ENCODE assay signal across 24 cellular contexts in genomic region chr19:32206065-32206464, GRCh38.
DNase-seq lines count a peak whose midpoint lies in the region; ATAC-seq, FAIRE-seq and TF ChIP-seq lines count a peak whose summit lies in the region.
"Had no signal": no experiment of that assay in that cellular context is flagged by ENCODE, and none has a peak within 500 bp of the region (broad histone marks: within the 10 kb centered on the region; RNA-seq: fewer than 3 reads in every experiment).

No MANE protein-coding gene starts in this region.

- peaks cover 10% of the 10 kb centered on the region for H3K9me3 ChIP-seq in HEK293 (ENCODE audit: control insufficient read depth, insufficient read depth, low read depth, low read length)
- no peaks in the 10 kb centered on the region for H3K9me3 ChIP-seq in K562 (replicated peaks; ENCODE audit: control insufficient read depth, insufficient read depth, low read depth, low read length)
- H3K9me3 ChIP-seq: HAP-1 had no signal

- H3K27ac ChIP-seq in HEK293 (ENCODE audit: extremely low read depth, low read depth, low read length) (no peak overlapping the region), K562 (ENCODE audit: extremely low read depth, low read depth, low read length) (no peak overlapping the region), mesendoderm (ENCODE audit: low read depth, low read length) (no peak overlapping the region)
- H3K27ac ChIP-seq: HL-60, SK-N-MC had no signal

- ATAC-seq in K562: peak; percentile 53; the same call in 1 of the 3 replicates
- no peak for ATAC-seq in GM19455 (IDR thresholded peaks at IDR 0.05; ENCODE audit: unreplicated experiment)
- ATAC-seq in GM19351 (IDR thresholded peaks at IDR 0.05; ENCODE audit: unreplicated experiment): no peak

- H3K9ac ChIP-seq in K562 (ENCODE audit: insufficient read depth in 1 of 2, low read depth in 2 of 2, low read length in 2 of 2): no peak overlapping the region
- no peak overlapping the region for H3K9ac ChIP-seq in mesendoderm (ENCODE audit: low read length)

- H3K79me1 ChIP-seq in mesendoderm (ENCODE audit: low read length): no peaks in the 10 kb centered on the region

- H2BK15ac ChIP-seq in mesendoderm (replicated peaks; ENCODE audit: low read depth): no peak overlapping the region

- H3K18ac ChIP-seq in mesendoderm (ENCODE audit: low read length): no peak overlapping the region

- H4K20me1 ChIP-seq in K562 (replicated peaks; ENCODE audit: control insufficient read depth, insufficient read depth, low read length): no peaks in the 10 kb centered on the region

- H3K4me2 ChIP-seq in K562 (ENCODE audit: insufficient read depth, low read length) (no peak overlapping the region), mesendoderm (ENCODE audit: low read length) (no peak overlapping the region)

- no peak overlapping the region for H3K23ac ChIP-seq in mesendoderm (ENCODE audit: low read length)

- no peak overlapping the region for H2AFZ ChIP-seq in K562 (ENCODE audit: low read depth, low read length)

- H4K5ac ChIP-seq in mesendoderm (ENCODE audit: low read length): no peak overlapping the region

- H3K9me1 ChIP-seq in K562 (ENCODE audit: control insufficient read depth, insufficient read depth, low read length): peaks cover 4% of the 10 kb centered on the region

- 0% methylated on average over 5 of the region's 5 CpGs for whole genome bisulfite sequencing in K562 (ENCODE audit: insufficient coverage, low coverage, missing lambda C conversion rate)
- WGBS in mesendoderm (ENCODE audit: extremely low coverage, insufficient coverage, low lambda C conversion rate): no CpG with 5 or more reads among the region's 5 CpGs

- no peak overlapping the region for H4K8ac ChIP-seq in mesendoderm (ENCODE audit: low read depth, low read length)

- no peak for TF ChIP-seq EP300 in K562 (IDR thresholded peaks at IDR 0.05; ENCODE audit: low read length)

- H3K36me3 ChIP-seq in HEK293 (ENCODE audit: control insufficient read depth in 2 of 2, insufficient read depth in 1 of 2, low read length in 2 of 2): peaks cover 0 to 3% of the 10 kb centered on the region in 2 experiments; a peak in 1 of 3 replicates
- no peaks in the 10 kb centered on the region for H3K36me3 ChIP-seq in K562 (ENCODE audit: control insufficient read depth, insufficient read depth, low read length)
- no peaks in the 10 kb centered on the region for H3K36me3 ChIP-seq in mesendoderm (ENCODE audit: control insufficient read depth, insufficient read depth, low read length)
- H3K36me3 ChIP-seq: HAP-1 had no signal

- TF ChIP-seq CTCF in HEK293 (tag by site-specific recombination; IDR thresholded peaks at IDR 0.05) (peak; percentile 32), K562 (IDR thresholded peaks at IDR 0.05 in 2 of 3, conservative IDR thresholded peaks at IDR 0.05 in 1 of 3; ENCODE audit: insufficient read depth in 2 of 3, low read depth in 1 of 3, low read length in 3 of 3) (peak in 1 of 3 experiments; percentile 9; a peak in 1 of 6 replicates)

- TF ChIP-seq POLR2A in K562 (conservative IDR thresholded peaks at IDR 0.05): no peak

- no peak for FAIRE-seq in K562 (lab: Jason Lieb, UNC)
- FAIRE-seq: D721Med, GM19239 had no signal

- no peaks in the 10 kb centered on the region; a peak in 1 of 5 replicates for H3K27me3 ChIP-seq in K562 (ENCODE audit: control insufficient read depth in 2 of 2, insufficient read depth in 2 of 2, low read length in 2 of 2)
- no peaks in the 10 kb centered on the region for H3K27me3 ChIP-seq in mesendoderm (ENCODE audit: insufficient read depth, low read length, poor library complexity)

- H2BK120ac ChIP-seq in mesendoderm (ENCODE audit: low read depth, low read length): no peak overlapping the region

- DNase-seq in K562 (ENCODE audit: extremely low read depth in 1 of 4, low spot score in 3 of 4) (no peak), mesendoderm (peak; percentile 6), NCI-H2196 (lab: John Stamatoyannopoulos, UW; ENCODE audit: unreplicated experiment) (no peak), HT-29 (ENCODE audit: low spot score) (no peak)
- DNase-seq: DMS53, EL, GF-D8, IMR-90, NCI-H1694, NCI-H2081 treated with DMSO at 0.1 percent for 48 hours, NCI-H2171 treated with DMSO at 0.1 percent for 48 hours, NCI-H446, NCI-H526, OCI-M1, RPMI8226, SHP77 had no signal

- in situ Hi-C loops in K562 (cut with MboI): no loop called here

- CTCF ChIA-PET in HEK293 (lab: Yijun Ruan, JAX) (interaction anchor here (0.6 to 2.4 kb wide), 3 partner anchors 19 to 331 kb away, joined by 3 to 12 read pairs (median 3); no protein-coding TSS in a partner anchor), K562 (lab: Yijun Ruan, JAX; ENCODE audit: low intra/inter-chr PET ratio) (no interaction called here)

- no peak overlapping the region for H2AK5ac ChIP-seq in mesendoderm (ENCODE audit: low read length)

- no peak overlapping the region for H3K56ac ChIP-seq in mesendoderm (ENCODE audit: low read length)

- BruUV-seq in K562 (replicated peaks; lab: Mats Ljungman, UMichigan): no TSS peak

- TF ChIP-seq RAD21 in K562 (CRISPR knock-in tag; conservative IDR thresholded peaks at IDR 0.05 in 1 of 2, IDR thresholded peaks at IDR 0.05 in 1 of 2): no peak

- POLR2A ChIA-PET in HEK293 (lab: Yijun Ruan, JAX): no interaction called here
- POLR2A ChIA-PET in K562 (lab: Yijun Ruan, JAX): no interaction called here

- H3K4me1 ChIP-seq in HEK293 (ENCODE audit: control insufficient read depth, insufficient read depth, low read length) (no peaks in the 10 kb centered on the region), K562 (replicated peaks in 1 of 2; ENCODE audit: control insufficient read depth in 2 of 2, insufficient read depth in 2 of 2, low read length in 2 of 2) (no peaks in the 10 kb centered on the region), mesendoderm (ENCODE audit: control insufficient read depth, low read depth, low read length) (no peaks in the 10 kb centered on the region)
- H3K4me1 ChIP-seq: HAP-1 had no signal

- H2BK5ac ChIP-seq in mesendoderm (ENCODE audit: low read length): no peak overlapping the region

- H3K79me2 ChIP-seq in K562 (ENCODE audit: control insufficient read depth, insufficient read depth, low read length): no peaks in the 10 kb centered on the region
- H3K79me2 ChIP-seq in mesendoderm (ENCODE audit: control insufficient read depth, insufficient read depth, low read length): no peaks in the 10 kb centered on the region

- no peak overlapping the region for H3K4ac ChIP-seq in mesendoderm (ENCODE audit: low read depth, low read length)

- H3K4me3 ChIP-seq in HEK293 (ENCODE audit: low read depth, low read length) (no peak overlapping the region), K562 (no peak overlapping the region), mesendoderm (ENCODE audit: low read length) (no peak overlapping the region)
- H3K4me3 ChIP-seq: HAP-1, SK-N-MC had no signal

- intact Hi-C loops in K562 (cut with micrococcal nuclease): no loop called here

TF ChIP-seq in HEK293, 187 proteins besides CTCF, POLR2A, EP300 and RAD21 (continues in another document):
- TF ChIP-seq ZNF654 (tag by site-specific recombination; IDR thresholded peaks at IDR 0.05; ENCODE audit: low read depth) (no peak), ZSCAN16 (tag by site-specific recombination; IDR thresholded peaks at IDR 0.05) (no peak), ZNF660 (tag by site-specific recombination; IDR thresholded peaks at IDR 0.05) (no peak), MYNN (tag by site-specific recombination; IDR thresholded peaks at IDR 0.05; ENCODE audit: borderline replicate concordance) (no peak), IKZF3 (tag by site-specific recombination; IDR thresholded peaks at IDR 0.05) (no peak), PATZ1 (tag by site-specific recombination; IDR thresholded peaks at IDR 0.05) (no peak), OSR2 (tag by site-specific recombination; IDR thresholded peaks at IDR 0.05) (no peak), ZNF558 (tag by site-specific recombination; IDR thresholded peaks at IDR 0.05) (no peak)

TF ChIP-seq in K562, 482 proteins besides CTCF, POLR2A, EP300 and RAD21 (continues in another document):
- TF ChIP-seq KLF1 (tag; IDR thresholded peaks at IDR 0.05) (no peak), IRF9 (tag; IDR thresholded peaks at IDR 0.05) (no peak), YBX1 (IDR thresholded peaks at IDR 0.05) (no peak), ZNF766 (CRISPR knock-in tag; conservative IDR thresholded peaks at IDR 0.05) (no peak), CBX3 (IDR thresholded peaks at IDR 0.05; ENCODE audit: borderline replicate concordance in 1 of 2, low read length in 2 of 2) (no peak), RAD51 (IDR thresholded peaks at IDR 0.05; ENCODE audit: borderline replicate concordance, low read depth) (no peak), MTA1 (IDR thresholded peaks at IDR 0.05; ENCODE audit: borderline replicate concordance) (no peak), ZSCAN29 (IDR thresholded peaks at IDR 0.05) (no peak), GTF2A2 (tag; IDR thresholded peaks at IDR 0.05) (no peak), FOXA1 (IDR thresholded peaks at IDR 0.05; ENCODE audit: borderline replicate concordance) (no peak)
